Comparison of ENCODE assay signal across 9 cellular contexts in genomic region chr3:183224581-183224980, GRCh38. TPM values are rescaled to one million over a fixed set of nuclear protein-coding genes. Genes with fewer than 3 reads are reported as not detected.
DNase-seq lines count a peak whose midpoint lies in the region; ATAC-seq, FAIRE-seq and TF ChIP-seq lines count a peak whose summit lies in the region.
"Had no signal": no experiment of that assay in that cellular context is flagged by ENCODE, and none has a peak within 500 bp of the region (broad histone marks: within the 10 kb centered on the region; RNA-seq: fewer than 3 reads in every experiment).

No MANE protein-coding gene starts in this region.

- intact Hi-C loops in activated CD4-positive, alpha-beta memory T cell treated with anti-CD3 and anti-CD28 coated beads for 36 hours (cut with micrococcal nuclease), result loop anchor here (1.0 to 2.0 kb wide), 2 partner anchors 13 to 62 kb away; no protein-coding TSS in a partner anchor

- peak; percentile 55 for ATAC-seq in GM19035 (IDR thresholded peaks at IDR 0.05; ENCODE audit: unreplicated experiment)

- no peak for FAIRE-seq in H54 (lab: Jason Lieb, UNC)

- DNase-seq in activated CD4-positive, alpha-beta memory T cell treated with anti-CD3 and anti-CD28 coated beads for 36 hours, result peak; percentile 66
- peak; percentile 20 for DNase-seq in stimulated activated CD4-positive, alpha-beta T cell treated with anti-CD3 and anti-CD28 coated beads, Interleukin-2, amount 100 ng/mL, for 4 hours (ENCODE audit: low read depth)
- DNase-seq in hypothalamus (lab: John Stamatoyannopoulos, UW), result no peak
- DNase-seq in GM13976 (ENCODE audit: low spot score), result no peak
- DNase-seq in H54 (ENCODE audit: insufficient read length, low spot score), result no peak
- DNase-seq in AG08395 (ENCODE audit: low spot score), result no peak
- DNase-seq: anterior cingulate cortex had no signal

- TF ChIP-seq CTCF in GM13976 (IDR thresholded peaks at IDR 0.05; ENCODE audit: borderline replicate concordance, control extremely low read depth, extremely low read depth, insufficient read depth, missing control alignments), result no peak

- POLR2A ChIA-PET in activated CD4-positive, alpha-beta memory T cell treated with anti-CD3 and anti-CD28 coated beads for 36 hours (lab: Charles Lee), result interaction anchor here (0.9 to 1.0 kb wide), 2 partner anchors 61 to 211 kb away, joined by 3 to 4 read pairs; no protein-coding TSS in a partner anchor

- CTCF ChIA-PET in activated CD4-positive, alpha-beta memory T cell treated with anti-CD3 and anti-CD28 coated beads for 36 hours (lab: Charles Lee), result interaction anchor here (0.6 to 1.6 kb wide), 3 partner anchors 83 to 158 kb away, joined by 4 to 5 read pairs (median 4); no protein-coding TSS in a partner anchor

- in situ Hi-C loops in GM13976 (cut with MboI; ENCODE audit: low sequenced_read_pairs, unreplicated experiment), result no loop called here

- H3K4me1 Mint-ChIP-seq in activated CD4-positive, alpha-beta memory T cell treated with anti-CD3 and anti-CD28 coated beads for 36 hours (ENCODE audit: low read depth), result peaks cover 23% of the 10 kb centered on the region
- H3K4me1 Mint-ChIP-seq in activated naive CD4-positive, alpha-beta T cell treated with anti-CD3 and anti-CD28 coated beads, Interleukin-2, amount 50 U/mL, for 24 hours, result peaks cover 29% of the 10 kb centered on the region

- no peaks in the 10 kb centered on the region for H3K27me3 Mint-ChIP-seq in activated CD4-positive, alpha-beta memory T cell treated with anti-CD3 and anti-CD28 coated beads for 36 hours
- no peaks in the 10 kb centered on the region for H3K27me3 Mint-ChIP-seq in activated naive CD4-positive, alpha-beta T cell treated with anti-CD3 and anti-CD28 coated beads, Interleukin-2, amount 50 U/mL, for 24 hours

- no peaks in the 10 kb centered on the region for H3K9me3 Mint-ChIP-seq in activated CD4-positive, alpha-beta memory T cell treated with anti-CD3 and anti-CD28 coated beads for 36 hours
- H3K9me3 Mint-ChIP-seq in activated naive CD4-positive, alpha-beta T cell treated with anti-CD3 and anti-CD28 coated beads, Interleukin-2, amount 50 U/mL, for 24 hours, result no peaks in the 10 kb centered on the region

- no peak overlapping the region for H3K27ac Mint-ChIP-seq in activated CD4-positive, alpha-beta memory T cell treated with anti-CD3 and anti-CD28 coated beads for 36 hours
- H3K27ac Mint-ChIP-seq in activated naive CD4-positive, alpha-beta T cell treated with anti-CD3 and anti-CD28 coated beads, Interleukin-2, amount 50 U/mL, for 24 hours, result no peak overlapping the region

- H3K4me3 Mint-ChIP-seq in activated CD4-positive, alpha-beta memory T cell treated with anti-CD3 and anti-CD28 coated beads for 36 hours, result peak overlapping the region; percentile 16
- H3K4me3 Mint-ChIP-seq in activated naive CD4-positive, alpha-beta T cell treated with anti-CD3 and anti-CD28 coated beads, Interleukin-2, amount 50 U/mL, for 24 hours, result peak overlapping the region; percentile 76

- no peaks in the 10 kb centered on the region for H3K36me3 Mint-ChIP-seq in activated CD4-positive, alpha-beta memory T cell treated with anti-CD3 and anti-CD28 coated beads for 36 hours
- no peaks in the 10 kb centered on the region for H3K36me3 Mint-ChIP-seq in activated naive CD4-positive, alpha-beta T cell treated with anti-CD3 and anti-CD28 coated beads, Interleukin-2, amount 50 U/mL, for 24 hours

- no peak for TF ChIP-seq POLR2A in H54 (IDR thresholded peaks at IDR 0.05; ENCODE audit: low read depth, low read length)

RNA-seq across cellular contexts. Expression of gene B3GNT5, which starts 28.5 kb away (rescaled TPM):
- total RNA-seq in activated CD4-positive, alpha-beta memory T cell treated with anti-CD3 and anti-CD28 coated beads for 36 hours, result 10 to 100 TPM; 12.7 to 12.9 TPM

Comparison
In these comparisons a context has a peak if more than half of its experiments do, and no peak if none do; other contexts are left out.
1. DNase-seq: peak in activated CD4-positive, alpha-beta memory T cell treated with anti-CD3 and anti-CD28 coated beads for 36 hours (single experiment) and stimulated activated CD4-positive, alpha-beta T cell treated with anti-CD3 and anti-CD28 coated beads, Interleukin-2, amount 100 ng/mL, for 4 hours (single experiment); none in hypothalamus (0 of 51), GM13976 (single experiment), H54 (single experiment) and AG08395 (single experiment).